1 cellular context compared by ENCODE assay signal in genomic region chr18:57433492-57434176, GRCh38.
TF ChIP-seq lines count a peak whose summit lies in the region.

No MANE protein-coding gene starts in this region.

TF ChIP-seq in HepG2, 621 proteins besides CTCF, POLR2A, EP300 and RAD21 (continued from another document and continues in another):
- TF ChIP-seq, protein P1, sequence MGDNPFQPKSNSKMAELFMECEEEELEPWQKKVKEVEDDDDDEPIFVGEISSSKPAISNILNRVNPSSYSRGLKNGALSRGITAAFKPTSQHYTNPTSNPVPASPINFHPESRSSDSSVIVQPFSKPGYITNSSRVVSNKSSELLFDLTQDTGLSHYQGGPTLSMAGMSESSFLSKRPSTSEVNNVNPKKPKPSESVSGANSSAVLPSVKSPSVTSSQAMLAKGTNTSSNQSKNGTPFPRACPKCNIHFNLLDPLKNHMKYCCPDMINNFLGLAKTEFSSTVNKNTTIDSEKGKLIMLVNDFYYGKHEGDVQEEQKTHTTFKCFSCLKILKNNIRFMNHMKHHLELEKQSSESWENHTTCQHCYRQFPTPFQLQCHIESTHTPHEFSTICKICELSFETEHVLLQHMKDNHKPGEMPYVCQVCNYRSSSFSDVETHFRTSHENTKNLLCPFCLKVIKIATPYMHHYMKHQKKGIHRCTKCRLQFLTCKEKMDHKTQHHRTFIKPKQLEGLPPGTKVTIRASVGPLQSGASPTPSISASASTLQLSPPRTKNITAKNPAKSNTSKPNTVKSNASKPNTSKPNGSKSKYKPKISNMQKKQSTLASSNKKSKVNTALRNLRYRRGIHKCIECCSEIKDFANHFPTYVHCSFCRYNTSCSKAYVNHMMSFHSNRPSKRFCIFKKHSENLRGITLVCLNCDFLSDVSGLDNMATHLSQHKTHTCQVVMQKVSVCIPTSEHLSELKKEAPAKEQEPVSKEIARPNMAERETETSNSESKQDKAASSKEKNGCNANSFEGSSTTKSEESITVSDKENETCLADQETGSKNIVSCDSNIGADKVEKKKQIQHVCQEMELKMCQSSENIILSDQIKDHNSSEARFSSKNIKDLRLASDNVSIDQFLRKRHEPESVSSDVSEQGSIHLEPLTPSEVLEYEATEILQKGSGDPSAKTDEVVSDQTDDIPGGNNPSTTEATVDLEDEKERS (CRISPR knock-in tag; IDR thresholded peaks at IDR 0.05): 0 out of 2 replicates have a peak, but pooled peaks have one; percentile 67
- TF ChIP-seq DPF2 (CRISPR knock-in tag; IDR thresholded peaks at IDR 0.05; ENCODE audit: borderline replicate concordance, low read depth) (no peak), ZNF446 (CRISPR knock-in tag; IDR thresholded peaks at IDR 0.05) (no peak), SP4 (CRISPR knock-in tag; IDR thresholded peaks at IDR 0.05) (no peak), TRIM24 (CRISPR knock-in tag; IDR thresholded peaks at IDR 0.05) (no peak), SAP130 (CRISPR knock-in tag; IDR thresholded peaks at IDR 0.05; ENCODE audit: low read depth) (peak; percentile 17; the same call in 1 of the 2 replicates), ZNF383 (CRISPR knock-in tag; IDR thresholded peaks at IDR 0.05; ENCODE audit: borderline replicate concordance) (no peak), HDAC1 (CRISPR knock-in tag; IDR thresholded peaks at IDR 0.05) (no peak), KAT7 (CRISPR knock-in tag; IDR thresholded peaks at IDR 0.05; ENCODE audit: borderline replicate concordance) (no peak), ZSCAN25 (CRISPR knock-in tag; IDR thresholded peaks at IDR 0.05) (no peak), FOXP1 (IDR thresholded peaks at IDR 0.05) (no peak), FOXP1 (CRISPR knock-in tag; IDR thresholded peaks at IDR 0.05) (no peak), ZNF136 (CRISPR knock-in tag; IDR thresholded peaks at IDR 0.05; ENCODE audit: low read depth) (no peak), ZNF260 (CRISPR knock-in tag; IDR thresholded peaks at IDR 0.05; ENCODE audit: borderline replicate concordance, low read depth) (no peak), KDM6A (CRISPR knock-in tag; IDR thresholded peaks at IDR 0.05; ENCODE audit: low read depth) (no peak), MXD4 (CRISPR knock-in tag; IDR thresholded peaks at IDR 0.05) (no peak), BRF2 (CRISPR knock-in tag; IDR thresholded peaks at IDR 0.05) (no peak), TCF12 (IDR thresholded peaks at IDR 0.05) (no peak), TCF12 (CRISPR knock-in tag; IDR thresholded peaks at IDR 0.05) (no peak), RXRB (CRISPR knock-in tag; IDR thresholded peaks at IDR 0.05; ENCODE audit: borderline replicate concordance) (no peak), ELF1 (CRISPR knock-in tag; IDR thresholded peaks at IDR 0.05) (no peak), ZNF709 (CRISPR knock-in tag; IDR thresholded peaks at IDR 0.05) (no peak), RARG (CRISPR knock-in tag; IDR thresholded peaks at IDR 0.05; ENCODE audit: low read depth) (no peak), NCOA1 (CRISPR knock-in tag; IDR thresholded peaks at IDR 0.05) (no peak), PPARG (CRISPR knock-in tag; conservative IDR thresholded peaks at IDR 0.05) (no peak), ZNF552 (CRISPR knock-in tag; IDR thresholded peaks at IDR 0.05; ENCODE audit: borderline replicate concordance) (no peak), ZNF800 (CRISPR knock-in tag; IDR thresholded peaks at IDR 0.05) (no peak), RBM22 (optimal IDR thresholded peaks at IDR 0.05; ENCODE audit: low read length) (no peak), FOXC1 (CRISPR knock-in tag; IDR thresholded peaks at IDR 0.05; ENCODE audit: borderline replicate concordance) (no peak), RFXAP (CRISPR knock-in tag; IDR thresholded peaks at IDR 0.05; ENCODE audit: borderline replicate concordance) (no peak), PCBP1 (IDR thresholded peaks at IDR 0.05; ENCODE audit: borderline replicate concordance, low read depth, low read length) (no peak), XBP1 (CRISPR knock-in tag; IDR thresholded peaks at IDR 0.05) (no peak), ZBTB8A (CRISPR knock-in tag; IDR thresholded peaks at IDR 0.05; ENCODE audit: borderline replicate concordance, low read depth) (no peak), ZBTB25 (CRISPR knock-in tag; IDR thresholded peaks at IDR 0.05) (no peak)
- TF ChIP-seq, protein P2, sequence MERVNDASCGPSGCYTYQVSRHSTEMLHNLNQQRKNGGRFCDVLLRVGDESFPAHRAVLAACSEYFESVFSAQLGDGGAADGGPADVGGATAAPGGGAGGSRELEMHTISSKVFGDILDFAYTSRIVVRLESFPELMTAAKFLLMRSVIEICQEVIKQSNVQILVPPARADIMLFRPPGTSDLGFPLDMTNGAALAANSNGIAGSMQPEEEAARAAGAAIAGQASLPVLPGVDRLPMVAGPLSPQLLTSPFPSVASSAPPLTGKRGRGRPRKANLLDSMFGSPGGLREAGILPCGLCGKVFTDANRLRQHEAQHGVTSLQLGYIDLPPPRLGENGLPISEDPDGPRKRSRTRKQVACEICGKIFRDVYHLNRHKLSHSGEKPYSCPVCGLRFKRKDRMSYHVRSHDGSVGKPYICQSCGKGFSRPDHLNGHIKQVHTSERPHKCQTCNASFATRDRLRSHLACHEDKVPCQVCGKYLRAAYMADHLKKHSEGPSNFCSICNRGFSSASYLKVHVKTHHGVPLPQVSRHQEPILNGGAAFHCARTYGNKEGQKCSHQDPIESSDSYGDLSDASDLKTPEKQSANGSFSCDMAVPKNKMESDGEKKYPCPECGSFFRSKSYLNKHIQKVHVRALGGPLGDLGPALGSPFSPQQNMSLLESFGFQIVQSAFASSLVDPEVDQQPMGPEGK (CRISPR knock-in tag; IDR thresholded peaks at IDR 0.05): 0 out of 2 replicates have a peak, but pooled peaks have one; percentile 12
- TF ChIP-seq, protein P3, sequence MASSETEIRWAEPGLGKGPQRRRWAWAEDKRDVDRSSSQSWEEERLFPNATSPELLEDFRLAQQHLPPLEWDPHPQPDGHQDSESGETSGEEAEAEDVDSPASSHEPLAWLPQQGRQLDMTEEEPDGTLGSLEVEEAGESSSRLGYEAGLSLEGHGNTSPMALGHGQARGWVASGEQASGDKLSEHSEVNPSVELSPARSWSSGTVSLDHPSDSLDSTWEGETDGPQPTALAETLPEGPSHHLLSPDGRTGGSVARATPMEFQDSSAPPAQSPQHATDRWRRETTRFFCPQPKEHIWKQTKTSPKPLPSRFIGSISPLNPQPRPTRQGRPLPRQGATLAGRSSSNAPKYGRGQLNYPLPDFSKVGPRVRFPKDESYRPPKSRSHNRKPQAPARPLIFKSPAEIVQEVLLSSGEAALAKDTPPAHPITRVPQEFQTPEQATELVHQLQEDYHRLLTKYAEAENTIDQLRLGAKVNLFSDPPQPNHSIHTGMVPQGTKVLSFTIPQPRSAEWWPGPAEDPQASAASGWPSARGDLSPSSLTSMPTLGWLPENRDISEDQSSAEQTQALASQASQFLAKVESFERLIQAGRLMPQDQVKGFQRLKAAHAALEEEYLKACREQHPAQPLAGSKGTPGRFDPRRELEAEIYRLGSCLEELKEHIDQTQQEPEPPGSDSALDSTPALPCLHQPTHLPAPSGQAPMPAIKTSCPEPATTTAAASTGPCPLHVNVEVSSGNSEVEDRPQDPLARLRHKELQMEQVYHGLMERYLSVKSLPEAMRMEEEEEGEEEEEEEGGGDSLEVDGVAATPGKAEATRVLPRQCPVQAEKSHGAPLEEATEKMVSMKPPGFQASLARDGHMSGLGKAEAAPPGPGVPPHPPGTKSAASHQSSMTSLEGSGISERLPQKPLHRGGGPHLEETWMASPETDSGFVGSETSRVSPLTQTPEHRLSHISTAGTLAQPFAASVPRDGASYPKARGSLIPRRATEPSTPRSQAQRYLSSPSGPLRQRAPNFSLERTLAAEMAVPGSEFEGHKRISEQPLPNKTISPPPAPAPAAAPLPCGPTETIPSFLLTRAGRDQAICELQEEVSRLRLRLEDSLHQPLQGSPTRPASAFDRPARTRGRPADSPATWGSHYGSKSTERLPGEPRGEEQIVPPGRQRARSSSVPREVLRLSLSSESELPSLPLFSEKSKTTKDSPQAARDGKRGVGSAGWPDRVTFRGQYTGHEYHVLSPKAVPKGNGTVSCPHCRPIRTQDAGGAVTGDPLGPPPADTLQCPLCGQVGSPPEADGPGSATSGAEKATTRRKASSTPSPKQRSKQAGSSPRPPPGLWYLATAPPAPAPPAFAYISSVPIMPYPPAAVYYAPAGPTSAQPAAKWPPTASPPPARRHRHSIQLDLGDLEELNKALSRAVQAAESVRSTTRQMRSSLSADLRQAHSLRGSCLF (CRISPR knock-in tag; IDR thresholded peaks at IDR 0.05; ENCODE audit: borderline replicate concordance): no peak
- TF ChIP-seq, protein P4, sequence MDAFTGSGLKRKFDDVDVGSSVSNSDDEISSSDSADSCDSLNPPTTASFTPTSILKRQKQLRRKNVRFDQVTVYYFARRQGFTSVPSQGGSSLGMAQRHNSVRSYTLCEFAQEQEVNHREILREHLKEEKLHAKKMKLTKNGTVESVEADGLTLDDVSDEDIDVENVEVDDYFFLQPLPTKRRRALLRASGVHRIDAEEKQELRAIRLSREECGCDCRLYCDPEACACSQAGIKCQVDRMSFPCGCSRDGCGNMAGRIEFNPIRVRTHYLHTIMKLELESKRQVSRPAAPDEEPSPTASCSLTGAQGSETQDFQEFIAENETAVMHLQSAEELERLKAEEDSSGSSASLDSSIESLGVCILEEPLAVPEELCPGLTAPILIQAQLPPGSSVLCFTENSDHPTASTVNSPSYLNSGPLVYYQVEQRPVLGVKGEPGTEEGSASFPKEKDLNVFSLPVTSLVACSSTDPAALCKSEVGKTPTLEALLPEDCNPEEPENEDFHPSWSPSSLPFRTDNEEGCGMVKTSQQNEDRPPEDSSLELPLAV (CRISPR knock-in tag; conservative IDR thresholded peaks at IDR 0.05; ENCODE audit: low read depth): no peak
- TF ChIP-seq, protein P5, sequence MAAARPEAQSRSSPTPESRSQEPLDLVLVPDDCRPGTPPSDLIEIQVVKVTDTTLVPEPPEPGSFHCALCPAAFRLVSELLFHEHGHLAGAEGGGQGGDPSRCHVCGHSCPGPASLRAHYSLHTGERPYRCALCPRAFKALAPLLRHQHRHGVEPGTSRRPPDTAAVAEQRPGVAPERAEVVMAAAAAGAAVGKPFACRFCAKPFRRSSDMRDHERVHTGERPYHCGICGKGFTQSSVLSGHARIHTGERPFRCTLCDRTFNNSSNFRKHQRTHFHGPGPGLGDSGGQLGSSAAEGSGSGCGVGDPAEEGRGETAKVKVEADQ (CRISPR knock-in tag; IDR thresholded peaks at IDR 0.05; ENCODE audit: borderline replicate concordance): no peak
- TF ChIP-seq, protein P6, sequence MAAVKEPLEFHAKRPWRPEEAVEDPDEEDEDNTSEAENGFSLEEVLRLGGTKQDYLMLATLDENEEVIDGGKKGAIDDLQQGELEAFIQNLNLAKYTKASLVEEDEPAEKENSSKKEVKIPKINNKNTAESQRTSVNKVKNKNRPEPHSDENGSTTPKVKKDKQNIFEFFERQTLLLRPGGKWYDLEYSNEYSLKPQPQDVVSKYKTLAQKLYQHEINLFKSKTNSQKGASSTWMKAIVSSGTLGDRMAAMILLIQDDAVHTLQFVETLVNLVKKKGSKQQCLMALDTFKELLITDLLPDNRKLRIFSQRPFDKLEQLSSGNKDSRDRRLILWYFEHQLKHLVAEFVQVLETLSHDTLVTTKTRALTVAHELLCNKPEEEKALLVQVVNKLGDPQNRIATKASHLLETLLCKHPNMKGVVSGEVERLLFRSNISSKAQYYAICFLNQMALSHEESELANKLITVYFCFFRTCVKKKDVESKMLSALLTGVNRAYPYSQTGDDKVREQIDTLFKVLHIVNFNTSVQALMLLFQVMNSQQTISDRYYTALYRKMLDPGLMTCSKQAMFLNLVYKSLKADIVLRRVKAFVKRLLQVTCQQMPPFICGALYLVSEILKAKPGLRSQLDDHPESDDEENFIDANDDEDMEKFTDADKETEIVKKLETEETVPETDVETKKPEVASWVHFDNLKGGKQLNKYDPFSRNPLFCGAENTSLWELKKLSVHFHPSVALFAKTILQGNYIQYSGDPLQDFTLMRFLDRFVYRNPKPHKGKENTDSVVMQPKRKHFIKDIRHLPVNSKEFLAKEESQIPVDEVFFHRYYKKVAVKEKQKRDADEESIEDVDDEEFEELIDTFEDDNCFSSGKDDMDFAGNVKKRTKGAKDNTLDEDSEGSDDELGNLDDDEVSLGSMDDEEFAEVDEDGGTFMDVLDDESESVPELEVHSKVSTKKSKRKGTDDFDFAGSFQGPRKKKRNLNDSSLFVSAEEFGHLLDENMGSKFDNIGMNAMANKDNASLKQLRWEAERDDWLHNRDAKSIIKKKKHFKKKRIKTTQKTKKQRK (IDR thresholded peaks at IDR 0.05; ENCODE audit: low read length): no peak
- TF ChIP-seq, protein P7, sequence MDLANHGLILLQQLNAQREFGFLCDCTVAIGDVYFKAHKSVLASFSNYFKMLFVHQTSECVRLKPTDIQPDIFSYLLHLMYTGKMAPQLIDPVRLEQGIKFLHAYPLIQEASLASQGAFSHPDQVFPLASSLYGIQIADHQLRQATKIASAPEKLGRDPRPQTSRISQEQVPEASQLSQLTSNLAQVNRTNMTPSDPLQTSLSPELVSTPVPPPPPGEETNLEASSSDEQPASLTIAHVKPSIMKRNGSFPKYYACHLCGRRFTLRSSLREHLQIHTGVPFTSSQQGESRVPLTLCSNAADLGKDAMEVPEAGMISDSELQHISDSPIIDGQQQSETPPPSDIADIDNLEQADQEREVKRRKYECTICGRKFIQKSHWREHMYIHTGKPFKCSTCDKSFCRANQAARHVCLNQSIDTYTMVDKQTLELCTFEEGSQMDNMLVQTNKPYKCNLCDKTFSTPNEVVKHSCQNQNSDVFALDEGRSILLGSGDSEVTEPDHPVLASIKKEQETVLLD (CRISPR knock-in tag; IDR thresholded peaks at IDR 0.05; ENCODE audit: low read depth): no peak
